27 cellular contexts compared by ENCODE assay signal in genomic region chr4:159055851-159056250, GRCh38.
"Had no signal": no experiment of that assay in that cellular context is flagged by ENCODE, and none has a peak within 500 bp of the region (broad histone marks: within the 10 kb centered on the region; RNA-seq: fewer than 3 reads in every experiment).

No MANE protein-coding gene starts in this region.

- H3K4me3 ChIP-seq: coronary artery, dorsolateral prefrontal cortex, gastroesophageal sphincter, hepatocyte, skin epidermis, vagina had no signal

- H3K27me3 ChIP-seq: brain microvascular endothelial cell, dorsolateral prefrontal cortex, gastroesophageal sphincter, hepatocyte, vagina had no signal

- H3K36me3 ChIP-seq: brain microvascular endothelial cell, gastroesophageal sphincter, vagina, WERI-Rb-1 had no signal

- H3K27ac ChIP-seq: brain microvascular endothelial cell, coronary artery, dorsolateral prefrontal cortex, gastroesophageal sphincter, hepatocyte, skin epidermis, vagina, WERI-Rb-1 had no signal

- H3K4me1 ChIP-seq: gastroesophageal sphincter, vagina had no signal

- H2AFZ ChIP-seq: hepatocyte had no signal

- H3K9me3 ChIP-seq: gastroesophageal sphincter, vagina had no signal

- DNase-seq: activated CD4-positive, alpha-beta memory T cell treated with anti-CD3 and anti-CD28 coated beads, Interleukin-2, amount 10 ng/mL, durations not matched to agents 7 days and 5 days; activated CD4-positive, alpha-beta T cell treated with anti-CD3 and anti-CD28 coated beads, Interleukin-2, amount 10 ng/mL, durations not matched to agents 24 days and 14 days; activated CD8-positive, alpha-beta memory T cell treated with anti-CD3 and anti-CD28 coated beads, Interleukin-2, amount 50 U/mL, for 48 hours; activated gamma-delta T cell; activated naive CD4-positive, alpha-beta T cell treated with anti-CD3 and anti-CD28 coated beads, Interleukin-2, amount 50 U/mL, for 16 hours; activated T-cell treated with anti-CD3 and anti-CD28 coated beads, Interleukin-2, amount 50 U/mL, for 24 hours; amniotic stem cell; brain microvascular endothelial cell; dorsolateral prefrontal cortex; effector memory CD4-positive, alpha-beta T cell; erythroblast; left colon; mammary epithelial cell; stimulated activated CD4-positive, alpha-beta T cell treated with anti-CD3 and anti-CD28 coated beads, Interleukin-12 subunit alpha, Interleukin-12 subunit beta, amount 100 ng/mL, for 4 hours; stimulated activated CD4-positive, alpha-beta T cell treated with anti-CD3 and anti-CD28 coated beads, Interleukin-4, amount 100 ng/mL, for 1 hour; substantia nigra; WERI-Rb-1 had no signal

- ATAC-seq: activated CD4-positive, CD25-positive, alpha-beta regulatory T cell treated with anti-CD3 and anti-CD28 coated beads, Interleukin-2, amount 50 U/mL, for 24 hours; gastroesophageal sphincter; left colon; sciatic nerve; stimulated activated effector memory CD8-positive, alpha-beta T cell treated with anti-CD3 and anti-CD28 coated beads, Interleukin-12 subunit alpha, Interleukin-12 subunit beta, amount 100 ng/mL, for 72 hours had no signal

- H3K79me2 ChIP-seq: hepatocyte had no signal

- FAIRE-seq: astrocyte, keratinocyte had no signal

- H3K4me2 ChIP-seq: hepatocyte had no signal
